Comparison of ENCODE assay signal across 22 cellular contexts in genomic region chr5:117376748-117377147, GRCh38.
DNase-seq lines count a peak whose midpoint lies in the region; ATAC-seq and TF ChIP-seq lines count a peak whose summit lies in the region.
"Had no signal": no experiment of that assay in that cellular context is flagged by ENCODE, and none has a peak within 500 bp of the region (broad histone marks: within the 10 kb centered on the region; RNA-seq: fewer than 3 reads in every experiment).

No MANE protein-coding gene starts in this region.

- no peaks in the 10 kb centered on the region; the same call in 2 of the 3 replicates for H3K9me3 Mint-ChIP-seq in GM23338

- no peaks in the 10 kb centered on the region for H4K20me1 ChIP-seq in GM23338 (replicated peaks; ENCODE audit: insufficient read depth)
- H4K20me1 ChIP-seq: BLaER1 treated with 17β-estradiol and CSF1 and Interleukin-3, amounts not matched to agents 10 nM and 100 nM had no signal

- no peaks in the 10 kb centered on the region for H3K36me3 ChIP-seq in GM23338 (ENCODE audit: insufficient read depth)
- H3K36me3 ChIP-seq: BE2C; BLaER1 treated with 17β-estradiol and CSF1 and Interleukin-3, amounts not matched to agents 10 nM and 100 nM had no signal

- H3K27me3 ChIP-seq in GM23338 (ENCODE audit: insufficient read depth), result no peaks in the 10 kb centered on the region
- H3K27me3 ChIP-seq: BE2C; BLaER1 treated with 17β-estradiol and CSF1 and Interleukin-3, amounts not matched to agents 10 nM and 100 nM had no signal

- in situ Hi-C loops in G401 (cut with HindIII; ENCODE audit: low sequenced_read_pairs), result no loop called here

- H3K4me3 Mint-ChIP-seq in GM23338, result no peak overlapping the region
- H3K4me3 Mint-ChIP-seq: CD14-positive monocyte; CD4-positive, alpha-beta T cell; CD8-positive, alpha-beta memory T cell; H9 had no signal

- H3K4me2 ChIP-seq in GM23338, result no peak overlapping the region
- H3K4me2 ChIP-seq: A549; BLaER1 treated with 17β-estradiol and CSF1 and Interleukin-3, amounts not matched to agents 10 nM and 100 nM had no signal

- H3K36me3 Mint-ChIP-seq in GM23338 (ENCODE audit: low read depth), result no peaks in the 10 kb centered on the region
- H3K36me3 Mint-ChIP-seq: CD14-positive monocyte; CD8-positive, alpha-beta memory T cell had no signal

- H3K4me1 ChIP-seq in GM23338 (ENCODE audit: insufficient read depth), result no peaks in the 10 kb centered on the region
- H3K4me1 ChIP-seq: A549; BE2C; BLaER1 treated with 17β-estradiol and CSF1 and Interleukin-3, amounts not matched to agents 10 nM and 100 nM had no signal

- H3K9me2 ChIP-seq in GM23338 (ENCODE audit: insufficient read depth), result no peaks in the 10 kb centered on the region

- ATAC-seq in GM23338 (no peak), HG03378 (IDR thresholded peaks at IDR 0.05; ENCODE audit: unreplicated experiment) (no peak)
- ATAC-seq: A549, HCT116 had no signal

- H3K4me3 ChIP-seq in GM23338, result no peak overlapping the region
- H3K4me3 ChIP-seq: A549; BLaER1 treated with 17β-estradiol and CSF1 and Interleukin-3, amounts not matched to agents 10 nM and 100 nM; GM23248 had no signal

- 0 out of 3 replicates have a peak, but pooled peaks cover 3% of the 10 kb centered on the region for H3K4me1 Mint-ChIP-seq in GM23338
- H3K4me1 Mint-ChIP-seq: CD14-positive monocyte; CD8-positive, alpha-beta memory T cell; H9 had no signal

- H2AFZ ChIP-seq in GM23338, result peak overlapping the region; percentile 12; the same call in 1 of the 2 replicates
- H2AFZ ChIP-seq: GM23248 had no signal

- no peak overlapping the region for H3K27ac Mint-ChIP-seq in GM23338
- H3K27ac Mint-ChIP-seq: CD14-positive monocyte; CD4-positive, alpha-beta T cell; CD8-positive, alpha-beta memory T cell; H9 had no signal

- H3K27me3 Mint-ChIP-seq in GM23338 (ENCODE audit: insufficient read depth, low read depth, poor library complexity), result peaks cover 1% of the 10 kb centered on the region
- H3K27me3 Mint-ChIP-seq: CD4-positive, alpha-beta T cell; CD8-positive, alpha-beta memory T cell had no signal

- no peaks in the 10 kb centered on the region for H3F3A ChIP-seq in GM23338 (replicated peaks; ENCODE audit: low read depth)

- DNase-seq in G401 (ENCODE audit: low spot score) (peak; percentile 79), GM23338 (ENCODE audit: low spot score) (no peak), cerebellum (ENCODE audit: low spot score) (peak; percentile 20), OCI-M1 (lab: John Stamatoyannopoulos, UW) (no peak), NCI-H446 treated with DMSO at 0.1 percent for 48 hours (lab: John Stamatoyannopoulos, UW) (no peak)
- DNase-seq: 8988T; ACHN; AML-193; BE2C; CD4-positive, alpha-beta T cell; CD8-positive, alpha-beta memory T cell; DMS 273 treated with DMSO at 0.1 percent for 48 hours; DMS79; EL; GF-D8; GM23248; H9 had no signal

- H3K79me2 ChIP-seq in GM23338 (replicated peaks; ENCODE audit: insufficient read depth), result no peaks in the 10 kb centered on the region

- H3K27ac ChIP-seq in GM23338 (ENCODE audit: low read depth), result no peak overlapping the region
- H3K27ac ChIP-seq: A549; BLaER1 treated with 17β-estradiol and CSF1 and Interleukin-3, amounts not matched to agents 10 nM and 100 nM; GM23248 had no signal

- no peak for TF ChIP-seq CTCF in GM23338 (conservative IDR thresholded peaks at IDR 0.05; ENCODE audit: low read depth in 2 of 2)

TF ChIP-seq in GM23338, 12 proteins besides CTCF, POLR2A, EP300 and RAD21:
- TF ChIP-seq EZH2phosphoT487 (IDR thresholded peaks at IDR 0.05; ENCODE audit: unreplicated experiment) (no peak), STAT1 (IDR thresholded peaks at IDR 0.05; ENCODE audit: unreplicated experiment) (no peak), REST (IDR thresholded peaks at IDR 0.05; ENCODE audit: unreplicated experiment) (no peak), EZH2 (IDR thresholded peaks at IDR 0.05; ENCODE audit: low read depth, unreplicated experiment) (no peak), ZNF462 (CRISPR knock-in tag; IDR thresholded peaks at IDR 0.05) (no peak), ZNF114 (CRISPR knock-in tag; IDR thresholded peaks at IDR 0.05) (no peak)

Comparison
In these comparisons a context has a peak if more than half of its experiments do, and no peak if none do; other contexts are left out.
1. DNase-seq: peak in G401 (single experiment) and cerebellum (single experiment); none in GM23338 (single experiment), OCI-M1 (single experiment) and NCI-H446 treated with DMSO at 0.1 percent for 48 hours (single experiment).